18 cellular contexts compared by ENCODE assay signal in genomic region chr1:211285196-211285595, GRCh38. TPM values are rescaled to one million over a fixed set of nuclear protein-coding genes. Genes with fewer than 3 reads are reported as not detected.
DNase-seq lines count a peak whose midpoint lies in the region; ATAC-seq, FAIRE-seq and TF ChIP-seq lines count a peak whose summit lies in the region.
"Had no signal": no experiment of that assay in that cellular context is flagged by ENCODE, and none has a peak within 500 bp of the region (broad histone marks: within the 10 kb centered on the region; RNA-seq: fewer than 3 reads in every experiment).

No MANE protein-coding gene starts in this region.

- peaks cover 47% of the 10 kb centered on the region for H3K36me3 Mint-ChIP-seq in CD8-positive, alpha-beta T cell

- H3K9ac ChIP-seq in mesenchymal stem cell (ENCODE audit: low read length) = peak overlapping the region; percentile 20
- H3K9ac ChIP-seq: BLaER1 treated with 17β-estradiol and CSF1 and Interleukin-3, amounts not matched to agents 10 nM and 100 nM had no signal

- no peak overlapping the region for H3K27ac ChIP-seq in mesenchymal stem cell (ENCODE audit: low read length, poor library complexity, severe bottlenecking)
- H3K27ac ChIP-seq in CD8-positive, alpha-beta T cell (ENCODE audit: low read depth, low read length) = no peak overlapping the region
- H3K27ac ChIP-seq: BLaER1 treated with 17β-estradiol and CSF1 and Interleukin-3, amounts not matched to agents 10 nM and 100 nM; HL-60 had no signal

- no peak overlapping the region for H3K23ac ChIP-seq in mesenchymal stem cell (ENCODE audit: low read length in 2 of 2)

- no peak overlapping the region for H3K4ac ChIP-seq in mesenchymal stem cell (ENCODE audit: low read depth in 1 of 2, low read length in 2 of 2)

- no peaks in the 10 kb centered on the region for H3K27me3 ChIP-seq in mesenchymal stem cell (ENCODE audit: control insufficient read depth in 1 of 2, insufficient read depth in 1 of 2, low read length in 2 of 2)
- no peaks in the 10 kb centered on the region for H3K27me3 ChIP-seq in CD8-positive, alpha-beta T cell (ENCODE audit: insufficient read depth, low read length)
- H3K27me3 ChIP-seq: BLaER1 treated with 17β-estradiol and CSF1 and Interleukin-3, amounts not matched to agents 10 nM and 100 nM had no signal

- no peak for FAIRE-seq in D721Med (lab: Jason Lieb, UNC)
- FAIRE-seq: GM12878, GM18507 had no signal

- no peak for ATAC-seq in CD8-positive, alpha-beta T cell
- ATAC-seq: GM12878, PC-3 had no signal

- TF ChIP-seq CTCF in cardiac fibroblast (IDR thresholded peaks at IDR 0.05; ENCODE audit: low read depth, low read length) = no peak
- no peak for TF ChIP-seq CTCF in CD8-positive, alpha-beta T cell (IDR thresholded peaks at IDR 0.05)
- no peak for TF ChIP-seq CTCF in D721Med (IDR thresholded peaks at IDR 0.05; ENCODE audit: insufficient read depth, missing control alignments)

- H3K27ac Mint-ChIP-seq in CD8-positive, alpha-beta T cell = no peak overlapping the region

- H2BK15ac ChIP-seq in mesenchymal stem cell (ENCODE audit: low read depth, poor library complexity, severe bottlenecking) = no peak overlapping the region

- H2AK5ac ChIP-seq in mesenchymal stem cell (ENCODE audit: low read length, severe bottlenecking) = no peak overlapping the region

- H2BK12ac ChIP-seq in mesenchymal stem cell (ENCODE audit: low read length in 2 of 2) = no peak overlapping the region

- no peak overlapping the region for H4K91ac ChIP-seq in mesenchymal stem cell (ENCODE audit: low read length)

- no peaks in the 10 kb centered on the region for H3K4me1 ChIP-seq in mesenchymal stem cell (ENCODE audit: control insufficient read depth, insufficient read depth, low read depth, low read length)
- no peaks in the 10 kb centered on the region for H3K4me1 ChIP-seq in CD8-positive, alpha-beta T cell (ENCODE audit: insufficient read depth, low read length)

- no peak overlapping the region for H2BK120ac ChIP-seq in mesenchymal stem cell (ENCODE audit: low read depth, low read length)

- no peak overlapping the region for H4K8ac ChIP-seq in mesenchymal stem cell (ENCODE audit: low read length)

- WGBS in mesenchymal stem cell = 94% methylated on average over 4 of the region's 4 CpGs

- no peak overlapping the region for H2BK5ac ChIP-seq in mesenchymal stem cell (ENCODE audit: low read depth, low read length, poor library complexity, severe bottlenecking)

- no peaks in the 10 kb centered on the region for H3K27me3 Mint-ChIP-seq in CD8-positive, alpha-beta T cell (ENCODE audit: low read depth)

- intact Hi-C loops in CD8-positive, alpha-beta T cell (cut with DNase I, micrococcal nuclease) = no loop called here

- H3K79me1 ChIP-seq in mesenchymal stem cell (replicated peaks; ENCODE audit: low read length, poor library complexity, severe bottlenecking) = peaks cover 20% of the 10 kb centered on the region

- H3K18ac ChIP-seq in mesenchymal stem cell (ENCODE audit: low read depth in 1 of 2, low read length in 2 of 2) = no peak overlapping the region

- peaks cover 9% of the 10 kb centered on the region for H3K4me1 Mint-ChIP-seq in CD8-positive, alpha-beta T cell (ENCODE audit: low read depth)

- H3K14ac ChIP-seq in mesenchymal stem cell (ENCODE audit: low read length in 2 of 2) = no peak overlapping the region

- H3K9me3 Mint-ChIP-seq in CD8-positive, alpha-beta T cell = no peaks in the 10 kb centered on the region

- POLR2A ChIA-PET in CD8-positive, alpha-beta T cell (lab: Charles Lee) = no interaction called here

- H3K9me3 ChIP-seq in mesenchymal stem cell (ENCODE audit: control insufficient read depth, low read length) = no peaks in the 10 kb centered on the region
- no peaks in the 10 kb centered on the region for H3K9me3 ChIP-seq in CD8-positive, alpha-beta T cell (ENCODE audit: low read length)
- H3K9me3 ChIP-seq: BLaER1 treated with 17β-estradiol and CSF1 and Interleukin-3, amounts not matched to agents 10 nM and 100 nM had no signal

- H2AFZ ChIP-seq in mesenchymal stem cell (ENCODE audit: low read depth, low read length) = no peak overlapping the region

- H3K4me2 ChIP-seq in mesenchymal stem cell (ENCODE audit: low read length, poor library complexity, severe bottlenecking) = no peak overlapping the region
- H3K4me2 ChIP-seq: BLaER1 treated with 17β-estradiol and CSF1 and Interleukin-3, amounts not matched to agents 10 nM and 100 nM had no signal

- DNase-seq in EL (peak; percentile 4), LHCN-M2 (ENCODE audit: low read depth) (peak; percentile 19), cardiac fibroblast (ENCODE audit: low read depth in 2 of 2) (peak; percentile 16 to 25), mesenchymal stem cell (no peak), D721Med (ENCODE audit: insufficient read length, low spot score) (no peak), mesenteric fat pad (ENCODE audit: low spot score) (no peak)
- no peak for DNase-seq in CD8-positive, alpha-beta T cell
- DNase-seq in central memory CD4-positive, alpha-beta T cell = no peak
- DNase-seq: DMS153, KBM-7, NCI-H1105 treated with DMSO at 0.1 percent for 48 hours, NCI-H187, NCI-H446, PC-3 had no signal

- H3K4me3 Mint-ChIP-seq in CD8-positive, alpha-beta T cell = no peak overlapping the region

- H3K36me3 ChIP-seq in mesenchymal stem cell (ENCODE audit: control insufficient read depth in 1 of 2, insufficient read depth in 2 of 2, low read depth in 1 of 2, low read length in 2 of 2) = peaks cover 6 to 86% of the 10 kb centered on the region in 2 experiments
- H3K36me3 ChIP-seq in CD8-positive, alpha-beta T cell (ENCODE audit: insufficient read depth, low read length) = peaks cover 22% of the 10 kb centered on the region

- CTCF ChIA-PET in CD8-positive, alpha-beta T cell (lab: Charles Lee) = interaction anchor here (1.0 to 1.3 kb wide), 3 partner anchors 10 to 39 kb away, joined by 3 to 4 read pairs (median 4); no protein-coding TSS in a partner anchor

- H3K4me3 ChIP-seq in cardiac fibroblast (replicated peaks in 1 of 2; ENCODE audit: low read depth in 2 of 2, low read length in 2 of 2) (no peak overlapping the region), mesenchymal stem cell (ENCODE audit: insufficient read depth in 1 of 2, low read depth in 1 of 2, low read length in 2 of 2) (no peak overlapping the region)
- H3K4me3 ChIP-seq in CD8-positive, alpha-beta T cell (ENCODE audit: low read depth, low read length) = no peak overlapping the region
- H3K4me3 ChIP-seq: BLaER1 treated with 17β-estradiol and CSF1 and Interleukin-3, amounts not matched to agents 10 nM and 100 nM; GM12878 had no signal

RNA-seq across cellular contexts. Expression of gene RCOR3, which starts 26.0 kb away (rescaled TPM):
- total RNA-seq in LHCN-M2 (2014; rRNA removed) = 23.0 and 32.4 TPM in 2 replicates
- 24.0 TPM for polyA plus RNA-seq in LHCN-M2 (2012)
- polyA plus RNA-seq in mesenchymal stem cell (2013, experiment 1 of 2) = 30.9 TPM
- polyA plus RNA-seq in mesenchymal stem cell (2013, experiment 2 of 2) = 28.8 TPM
- total RNA-seq in CD8-positive, alpha-beta T cell = 10 to 100 TPM; 54.6 to 61.1 TPM
- 43.5 TPM for total RNA-seq in mesenteric fat pad

RNA-seq across cellular contexts. Expression of gene TRAF5, which starts 41.4 kb away (rescaled TPM):
- total RNA-seq in LHCN-M2 (2014; rRNA removed) (2.8 and 4.2 TPM in 2 replicates), mesenteric fat pad (13.1 TPM)
- polyA plus RNA-seq in LHCN-M2 (2012) = 2.2 TPM
- polyA plus RNA-seq in mesenchymal stem cell (2013, experiment 1 of 2) = 10.5 TPM
- 10.5 TPM for polyA plus RNA-seq in mesenchymal stem cell (2013, experiment 2 of 2)
- 10 to 100 TPM; 20.5 to 24.0 TPM for total RNA-seq in CD8-positive, alpha-beta T cell

Comparison
In these comparisons a context has a peak if more than half of its experiments do, and no peak if none do; other contexts are left out.
1. DNase-seq: peak in EL (single experiment), LHCN-M2 (single experiment) and cardiac fibroblast (2 of 2); none in mesenchymal stem cell (single experiment), CD8-positive, alpha-beta T cell (0 of 7), central memory CD4-positive, alpha-beta T cell (single experiment), D721Med (single experiment) and mesenteric fat pad (single experiment).